In genomic region chr3:52528596-52529375, GRCh38 we compare ENCODE assay signal across 17 cellular contexts. TPM values are rescaled to one million over a fixed set of nuclear protein-coding genes. Genes with fewer than 3 reads are reported as not detected.
DNase-seq lines count a peak whose midpoint lies in the region; ATAC-seq and TF ChIP-seq lines count a peak whose summit lies in the region.
"Had no signal": no experiment of that assay in that cellular context is flagged by ENCODE, and none has a peak within 500 bp of the region (broad histone marks: within the 10 kb centered on the region; RNA-seq: fewer than 3 reads in every experiment).

No MANE protein-coding gene starts in this region.

- TF ChIP-seq EP300 in transverse colon (IDR thresholded peaks at IDR 0.05; ENCODE audit: low read depth) = no peak

- H3K27ac ChIP-seq in endodermal cell (ENCODE audit: low read depth, low read length) (no peak overlapping the region), lower lobe of right lung (peak overlapping the region; percentile 83), transverse colon (no peak overlapping the region)
- H3K27ac ChIP-seq: SK-N-MC had no signal

- TF ChIP-seq CTCF in endodermal cell (conservative IDR thresholded peaks at IDR 0.05) = no peak
- TF ChIP-seq CTCF in lower lobe of right lung (IDR thresholded peaks at IDR 0.05) = no peak
- no peak for TF ChIP-seq CTCF in transverse colon (IDR thresholded peaks at IDR 0.05)

- ATAC-seq in lower lobe of right lung = no peak
- ATAC-seq in HG03521 (IDR thresholded peaks at IDR 0.05; ENCODE audit: unreplicated experiment) = no peak
- ATAC-seq: naive thymus-derived CD8-positive, alpha-beta T cell had no signal

- intact Hi-C loops in activated naive CD4-positive, alpha-beta T cell treated with anti-CD3 and anti-CD28 coated beads for 36 hours (cut with micrococcal nuclease) = no loop called here
- intact Hi-C loops in lower lobe of right lung (cut with DNase I) = no loop called here
- intact Hi-C loops in transverse colon (cut with DNase I; ENCODE audit: low total_unique reads) = no loop called here

- in situ Hi-C loops in transverse colon (cut with MboI; ENCODE audit: low pct_ligation_motif_present in 1 of 4, low pct_unique_long_range_greater_than_20kb in 1 of 4, low sequenced_read_pairs in 3 of 4) = no loop called here

- H3K9me3 Mint-ChIP-seq in activated naive CD4-positive, alpha-beta T cell treated with anti-CD3 and anti-CD28 coated beads for 36 hours = no peaks in the 10 kb centered on the region
- H3K9me3 Mint-ChIP-seq in endodermal cell = no peaks in the 10 kb centered on the region
- H3K9me3 Mint-ChIP-seq: CD8-positive, alpha-beta memory T cell; naive thymus-derived CD8-positive, alpha-beta T cell had no signal

- H3K27me3 Mint-ChIP-seq in activated naive CD4-positive, alpha-beta T cell treated with anti-CD3 and anti-CD28 coated beads for 36 hours (ENCODE audit: low read depth) = no peaks in the 10 kb centered on the region
- no peaks in the 10 kb centered on the region for H3K27me3 Mint-ChIP-seq in endodermal cell (ENCODE audit: insufficient read depth)
- H3K27me3 Mint-ChIP-seq: naive thymus-derived CD8-positive, alpha-beta T cell had no signal

- H3K4me1 Mint-ChIP-seq in activated naive CD4-positive, alpha-beta T cell treated with anti-CD3 and anti-CD28 coated beads for 36 hours (ENCODE audit: low read depth) = peaks cover 5% of the 10 kb centered on the region
- no peaks in the 10 kb centered on the region for H3K4me1 Mint-ChIP-seq in endodermal cell

- no peak overlapping the region for H3K4me3 ChIP-seq in endodermal cell (ENCODE audit: low read length)
- no peak overlapping the region for H3K4me3 ChIP-seq in lower lobe of right lung
- no peak overlapping the region for H3K4me3 ChIP-seq in transverse colon
- H3K4me3 ChIP-seq: SK-N-MC had no signal

- peak; percentile 2 for DNase-seq in activated naive CD4-positive, alpha-beta T cell treated with anti-CD3 and anti-CD28 coated beads for 36 hours
- no peak for DNase-seq in activated naive CD4-positive, alpha-beta T cell (lab: John Stamatoyannopoulos, UW)
- DNase-seq in endodermal cell (peak; percentile 45), lower lobe of right lung (no peak), transverse colon (peak; percentile 6), NCI-H2029 treated with DMSO at 0.1 percent for 48 hours (lab: John Stamatoyannopoulos, UW) (no peak), germinal center (ENCODE audit: low spot score) (no peak)
- DNase-seq: NCI-H1930, NCI-H526, OCI-M1 had no signal

- H3K36me3 ChIP-seq in endodermal cell (ENCODE audit: control insufficient read depth, insufficient read depth, low read length) (peaks cover 70% of the 10 kb centered on the region), lower lobe of right lung (peaks cover 25% of the 10 kb centered on the region), transverse colon (no peaks in the 10 kb centered on the region)

- H3K4me1 ChIP-seq in endodermal cell (ENCODE audit: control insufficient read depth, insufficient read depth, low read length) (peaks cover 5% of the 10 kb centered on the region), lower lobe of right lung (peaks cover 74% of the 10 kb centered on the region), transverse colon (peaks cover 4 to 12% (median 10%) of the 10 kb centered on the region in 4 donors)

- no peak overlapping the region for H3K9ac ChIP-seq in endodermal cell (ENCODE audit: extremely low read depth, low read length, poor library complexity, severe bottlenecking)

- CTCF ChIA-PET in activated naive CD4-positive, alpha-beta T cell treated with anti-CD3 and anti-CD28 coated beads for 36 hours (lab: Charles Lee) = interaction anchor here (0.5 to 1.3 kb wide), 2 partner anchors 55 to 80 kb away, joined by 3 read pairs; no protein-coding TSS in a partner anchor

- H3K27me3 ChIP-seq in endodermal cell (ENCODE audit: control insufficient read depth, insufficient read depth, low read length, poor library complexity, severe bottlenecking) (no peaks in the 10 kb centered on the region), lower lobe of right lung (ENCODE audit: low read depth) (no peaks in the 10 kb centered on the region), transverse colon (no peaks in the 10 kb centered on the region)

- H3K9me3 ChIP-seq in endodermal cell (ENCODE audit: control insufficient read depth, low read length) (no peaks in the 10 kb centered on the region), lower lobe of right lung (no peaks in the 10 kb centered on the region), transverse colon (no peaks in the 10 kb centered on the region)

- H3K36me3 Mint-ChIP-seq in activated naive CD4-positive, alpha-beta T cell treated with anti-CD3 and anti-CD28 coated beads for 36 hours (ENCODE audit: low read depth) = peaks cover 5% of the 10 kb centered on the region
- peaks cover 32% of the 10 kb centered on the region for H3K36me3 Mint-ChIP-seq in endodermal cell (ENCODE audit: low read depth)
- H3K36me3 Mint-ChIP-seq: CD8-positive, alpha-beta memory T cell; naive thymus-derived CD8-positive, alpha-beta T cell had no signal

- 96 to 97% methylated on average over 22 to 25 of the region's 25 CpGs for WGBS in endodermal cell (ENCODE audit: insufficient coverage in 1 of 2, insufficient read length in 1 of 2), 2 experiments
- 92% methylated on average over 24 of the region's 25 CpGs; no CpG with 5 or more reads in 1 of the 2 donors for WGBS in transverse colon (ENCODE audit: low coverage in 1 of 2), 2 donors

- no peak overlapping the region for H3K27ac Mint-ChIP-seq in activated naive CD4-positive, alpha-beta T cell treated with anti-CD3 and anti-CD28 coated beads for 36 hours
- peak overlapping the region; percentile 44 for H3K27ac Mint-ChIP-seq in endodermal cell
- H3K27ac Mint-ChIP-seq: CD8-positive, alpha-beta memory T cell had no signal

- no peak for TF ChIP-seq POLR2A in transverse colon (IDR thresholded peaks at IDR 0.05)

- H3K4me3 Mint-ChIP-seq in activated naive CD4-positive, alpha-beta T cell treated with anti-CD3 and anti-CD28 coated beads for 36 hours = no peak overlapping the region
- no peak overlapping the region for H3K4me3 Mint-ChIP-seq in endodermal cell
- H3K4me3 Mint-ChIP-seq: CD8-positive, alpha-beta memory T cell; naive thymus-derived CD8-positive, alpha-beta T cell had no signal

RNA-seq across cellular contexts. Expression of gene NT5DC2, which starts 4.9 kb away (rescaled TPM):
- total RNA-seq in activated naive CD4-positive, alpha-beta T cell treated with anti-CD3 and anti-CD28 coated beads for 36 hours = 10 to 100 TPM; 20.4 to 20.8 TPM
- 100 to 1,000 TPM; 288 to 341 TPM for total RNA-seq in endodermal cell
- 361 TPM for polyA plus RNA-seq in endodermal cell (2013, experiment 1 of 2)
- polyA plus RNA-seq in endodermal cell (2013, experiment 2 of 2) = 348 TPM
- 28.5 TPM for total RNA-seq in lower lobe of right lung
- 10 to 100 TPM in 2 of 4 donors, 1 to 10 TPM in 1, not detected in 1; 5.5 to 16.7 (median 14.9) TPM for total RNA-seq in transverse colon

RNA-seq across cellular contexts. Expression of gene UQCC5, which starts 7.6 kb away (rescaled TPM):
- 10 to 100 TPM; 12.3 to 13.1 TPM for total RNA-seq in activated naive CD4-positive, alpha-beta T cell treated with anti-CD3 and anti-CD28 coated beads for 36 hours
- total RNA-seq in endodermal cell (10 to 100 TPM; 28.1 to 34.1 TPM), lower lobe of right lung (16.3 TPM), transverse colon (10 to 100 TPM in 1 of 4 donors, 1 to 10 TPM in 2, not detected in 1; 2.6 to 22.1 (median 4.0) TPM)
- 36.0 TPM for polyA plus RNA-seq in endodermal cell (2013, experiment 1 of 2)
- 36.8 TPM for polyA plus RNA-seq in endodermal cell (2013, experiment 2 of 2)

RNA-seq across cellular contexts. Expression of gene STAB1, which starts 33.6 kb away (rescaled TPM):
- under 1 TPM; 0.10 to 0.17 TPM for total RNA-seq in activated naive CD4-positive, alpha-beta T cell treated with anti-CD3 and anti-CD28 coated beads for 36 hours
- total RNA-seq in endodermal cell (under 1 TPM; 0.24 to 0.55 TPM), lower lobe of right lung (133 TPM), transverse colon (100 to 1,000 TPM in 1 of 4 donors, 10 to 100 TPM in 3; 42.6 to 152 (median 70.3) TPM)
- polyA plus RNA-seq in endodermal cell (2013, experiment 1 of 2) = 0.21 TPM
- polyA plus RNA-seq in endodermal cell (2013, experiment 2 of 2) = 0.04 TPM
- total RNA-seq: Daoy, HT1080, MCF 10A had no signal
- polyA plus RNA-seq: naive thymus-derived CD8-positive, alpha-beta T cell had no signal

Comparison
In these comparisons a context has a peak if more than half of its experiments do, and no peak if none do; other contexts are left out.
1. DNase-seq: peak in activated naive CD4-positive, alpha-beta T cell treated with anti-CD3 and anti-CD28 coated beads for 36 hours (single experiment), endodermal cell (single experiment) and transverse colon (single experiment); none in activated naive CD4-positive, alpha-beta T cell (0 of 4), lower lobe of right lung (single experiment), NCI-H2029 treated with DMSO at 0.1 percent for 48 hours (single experiment) and germinal center (single experiment).
2. RNA of gene STAB1, which starts 33.6 kb away (total RNA-seq): 133 TPM in lower lobe of right lung (single experiment) and 42.6 to 152 TPM in transverse colon; 0.24 to 0.55 TPM in endodermal cell and 0.10 to 0.17 TPM in activated naive CD4-positive, alpha-beta T cell treated with anti-CD3 and anti-CD28 coated beads for 36 hours; every median in the first group is over 10 times any median in the second.